ENCODE assay signal across 9 cellular contexts in the genomic region with DNA sequence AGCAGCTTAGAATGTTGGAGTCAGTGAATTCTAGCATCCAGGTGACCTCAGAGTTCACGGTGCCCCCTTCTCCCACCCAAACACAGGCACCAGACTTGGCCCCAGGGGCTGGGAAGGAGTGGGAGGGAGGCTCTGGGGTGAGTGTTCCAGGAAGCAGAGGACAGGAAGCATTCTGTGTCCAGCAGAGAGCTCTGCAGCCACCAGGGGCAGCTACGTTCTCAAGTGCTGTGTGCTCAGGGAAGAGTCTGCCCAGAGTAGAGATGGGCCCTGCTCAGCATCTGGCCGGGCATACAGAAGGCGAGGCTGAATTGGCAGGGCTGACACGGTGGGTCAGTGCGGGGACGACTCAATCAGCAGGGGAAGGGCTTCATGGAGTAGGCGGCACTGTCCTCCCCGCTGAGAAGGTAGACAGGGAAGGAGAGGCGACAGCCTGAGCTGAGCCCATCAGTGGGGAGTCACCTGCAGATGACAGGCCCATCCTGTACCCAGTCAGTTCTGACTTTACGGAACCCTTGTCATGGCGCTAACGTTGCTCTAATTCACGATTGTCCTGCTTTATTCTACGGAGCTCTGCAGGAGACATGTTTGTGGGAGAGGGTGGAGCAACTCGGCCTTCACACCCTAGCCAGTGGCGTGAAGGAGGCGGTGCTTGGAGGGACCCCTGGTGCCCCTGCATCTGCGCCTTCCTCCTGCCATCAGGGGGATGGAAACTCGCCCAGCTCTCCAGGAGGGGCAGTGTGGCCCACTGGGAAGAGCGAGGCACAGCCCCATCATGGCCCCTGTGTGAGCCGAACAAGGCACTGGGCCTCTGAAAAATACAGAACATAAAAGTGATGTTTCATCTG.
DNase-seq lines count a peak whose midpoint lies in the region; ATAC-seq and TF ChIP-seq lines count a peak whose summit lies in the region.
"Had no signal": no experiment of that assay in that cellular context is flagged by ENCODE, and none has a peak within 500 bp of the region (broad histone marks: within the 10 kb centered on the region; RNA-seq: fewer than 3 reads in every experiment).

No MANE protein-coding gene starts in this region.

- H3K9ac ChIP-seq in adipocyte (ENCODE audit: low read length) = no peak overlapping the region

- no peak overlapping the region for H3K4me3 Mint-ChIP-seq in HFFc6
- no peak overlapping the region for H3K4me3 Mint-ChIP-seq in activated T-helper 1 cell treated with anti-CD3 and anti-CD28 coated beads, Interleukin-12 subunit alpha, Interleukin-12 subunit beta, Interleukin-2, Interleukin-4 antibody, amounts not matched to agents 30 ng/mL and 10 ng/mL and 1 ng/mL, durations not matched to agents 14 hours and 24 hours and 36 hours

- H3K27ac Mint-ChIP-seq in HFFc6 = no peak overlapping the region
- H3K27ac Mint-ChIP-seq in activated T-helper 1 cell treated with anti-CD3 and anti-CD28 coated beads, Interleukin-12 subunit alpha, Interleukin-12 subunit beta, Interleukin-2, Interleukin-4 antibody, amounts not matched to agents 30 ng/mL and 10 ng/mL and 1 ng/mL, durations not matched to agents 14 hours and 24 hours and 36 hours = no peak overlapping the region

- peak; percentile 41 for TF ChIP-seq CTCF in HFFc6 (IDR thresholded peaks at IDR 0.05)

- H3K27me3 Mint-ChIP-seq in HFFc6 (ENCODE audit: insufficient read depth) = peaks cover 16% of the 10 kb centered on the region
- no peaks in the 10 kb centered on the region for H3K27me3 Mint-ChIP-seq in activated T-helper 1 cell treated with anti-CD3 and anti-CD28 coated beads, Interleukin-12 subunit alpha, Interleukin-12 subunit beta, Interleukin-2, Interleukin-4 antibody, amounts not matched to agents 30 ng/mL and 10 ng/mL and 1 ng/mL, durations not matched to agents 14 hours and 24 hours and 36 hours (ENCODE audit: insufficient read depth)

- intact Hi-C loops in activated T-helper 1 cell treated with anti-CD3 and anti-CD28 coated beads, Interleukin-12 subunit alpha, Interleukin-12 subunit beta, Interleukin-2, Interleukin-4 antibody, amounts not matched to agents 30 ng/mL and 10 ng/mL and 1 ng/mL, durations not matched to agents 14 hours and 24 hours and 36 hours (cut with micrococcal nuclease) = no loop called here

- ATAC-seq in GM21360 (IDR thresholded peaks at IDR 0.05; ENCODE audit: unreplicated experiment) = no peak

- no peak overlapping the region for H3K4me3 ChIP-seq in adipocyte (ENCODE audit: low read length)
- H3K4me3 ChIP-seq: lung had no signal

- DNase-seq in AG08396 (ENCODE audit: low spot score) = peak; percentile 51
- DNase-seq in HFFc6 = peak; percentile 16
- peak; percentile 16 for DNase-seq in adipocyte (ENCODE audit: low read depth)
- DNase-seq in iPS-NIHi7 (ENCODE audit: extremely low spot score) = peak; percentile 75
- no peak for DNase-seq in ureter (ENCODE audit: low spot score)
- DNase-seq in activated T-helper 1 cell treated with anti-CD3 and anti-CD28 coated beads, Interleukin-12 subunit alpha, Interleukin-12 subunit beta, Interleukin-2, Interleukin-4 antibody, amounts not matched to agents 30 ng/mL and 10 ng/mL and 1 ng/mL, durations not matched to agents 14 hours and 24 hours and 36 hours (ENCODE audit: low spot score) = no peak
- DNase-seq in NCI-H345 treated with DMSO at 0.1 percent for 48 hours (lab: John Stamatoyannopoulos, UW; ENCODE audit: unreplicated experiment) = no peak

- no peaks in the 10 kb centered on the region for H3K9me3 Mint-ChIP-seq in HFFc6
- H3K9me3 Mint-ChIP-seq in activated T-helper 1 cell treated with anti-CD3 and anti-CD28 coated beads, Interleukin-12 subunit alpha, Interleukin-12 subunit beta, Interleukin-2, Interleukin-4 antibody, amounts not matched to agents 30 ng/mL and 10 ng/mL and 1 ng/mL, durations not matched to agents 14 hours and 24 hours and 36 hours = no peaks in the 10 kb centered on the region

- H3K4me1 Mint-ChIP-seq in HFFc6 (ENCODE audit: low read depth) = peaks cover 6% of the 10 kb centered on the region; the same call in 1 of the 2 replicates
- no peaks in the 10 kb centered on the region for H3K4me1 Mint-ChIP-seq in activated T-helper 1 cell treated with anti-CD3 and anti-CD28 coated beads, Interleukin-12 subunit alpha, Interleukin-12 subunit beta, Interleukin-2, Interleukin-4 antibody, amounts not matched to agents 30 ng/mL and 10 ng/mL and 1 ng/mL, durations not matched to agents 14 hours and 24 hours and 36 hours (ENCODE audit: low read depth)

- no peaks in the 10 kb centered on the region for H3K36me3 ChIP-seq in adipocyte (ENCODE audit: control insufficient read depth, insufficient read depth, low read length, severe bottlenecking)

- no peaks in the 10 kb centered on the region for H3K9me3 ChIP-seq in adipocyte (ENCODE audit: control insufficient read depth, low read length)

- no peaks in the 10 kb centered on the region for H3K27me3 ChIP-seq in adipocyte (replicated peaks; ENCODE audit: control insufficient read depth, insufficient read depth, low read length)

- no peaks in the 10 kb centered on the region for H3K4me1 ChIP-seq in adipocyte (ENCODE audit: control insufficient read depth, insufficient read depth, low read length)

- no peaks in the 10 kb centered on the region for H3K36me3 Mint-ChIP-seq in HFFc6 (ENCODE audit: low read depth)
- no peaks in the 10 kb centered on the region for H3K36me3 Mint-ChIP-seq in activated T-helper 1 cell treated with anti-CD3 and anti-CD28 coated beads, Interleukin-12 subunit alpha, Interleukin-12 subunit beta, Interleukin-2, Interleukin-4 antibody, amounts not matched to agents 30 ng/mL and 10 ng/mL and 1 ng/mL, durations not matched to agents 14 hours and 24 hours and 36 hours (ENCODE audit: low read depth)

Comparison
In these comparisons a context has a peak if more than half of its experiments do, and no peak if none do; other contexts are left out.
1. DNase-seq: peak in AG08396 (single experiment), HFFc6 (single experiment), adipocyte (single experiment) and iPS-NIHi7 (single experiment); none in ureter (single experiment), activated T-helper 1 cell treated with anti-CD3 and anti-CD28 coated beads, Interleukin-12 subunit alpha, Interleukin-12 subunit beta, Interleukin-2, Interleukin-4 antibody, amounts not matched to agents 30 ng/mL and 10 ng/mL and 1 ng/mL, durations not matched to agents 14 hours and 24 hours and 36 hours (single experiment) and NCI-H345 treated with DMSO at 0.1 percent for 48 hours (single experiment).